In the genomic region with DNA sequence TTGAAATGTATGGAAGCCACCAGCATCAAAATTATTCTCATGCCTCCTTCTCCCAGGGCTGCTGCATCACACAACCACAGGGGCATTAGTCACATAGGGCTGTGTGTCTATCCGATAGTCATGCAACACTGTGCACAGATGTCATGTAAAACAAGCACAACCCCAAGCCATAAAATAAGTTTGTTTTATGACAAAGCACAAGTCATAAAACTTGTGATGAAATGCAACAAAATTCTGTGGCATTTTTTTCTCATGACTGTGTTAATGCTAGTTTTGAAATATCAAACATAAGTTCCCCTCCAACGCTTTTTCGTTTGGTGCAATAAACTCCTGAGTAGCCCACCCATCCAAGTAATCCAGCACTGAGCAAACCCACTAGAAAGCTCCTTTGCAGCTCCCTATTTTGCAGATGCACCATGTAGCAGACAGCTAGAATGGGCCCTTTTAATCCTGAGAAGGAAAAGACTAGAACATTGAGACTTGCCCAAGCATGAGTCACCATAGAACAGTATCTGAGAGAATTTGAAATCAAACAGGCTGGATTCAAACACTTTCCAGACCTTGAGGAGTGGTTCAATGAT, we compare ENCODE assay signal across 1 cellular context.
TF ChIP-seq lines count a peak whose summit lies in the region.

No MANE protein-coding gene starts in this region.

TF ChIP-seq in SK-N-SH, 30 proteins besides CTCF, POLR2A, EP300 and RAD21 (continued from another document):
- TF ChIP-seq IRF3 (IDR thresholded peaks at IDR 0.05; ENCODE audit: low read depth, low read length) (no peak), TAF1 (IDR thresholded peaks at IDR 0.05; ENCODE audit: borderline replicate concordance, low read depth, low read length) (no peak), SIN3A (IDR thresholded peaks at IDR 0.05; ENCODE audit: borderline replicate concordance, low read depth, low read length) (no peak), USF2 (IDR thresholded peaks at IDR 0.05; ENCODE audit: borderline replicate concordance, low read depth, low read length) (no peak), JUND (IDR thresholded peaks at IDR 0.05) (peak; percentile 62), RCOR1 (IDR thresholded peaks at IDR 0.05; ENCODE audit: low read length) (no peak), RFX5 (IDR thresholded peaks at IDR 0.05; ENCODE audit: low read length) (no peak), TCF12 (IDR thresholded peaks at IDR 0.05) (peak; percentile 77), MEF2A (IDR thresholded peaks at IDR 0.05; ENCODE audit: borderline replicate concordance, low read depth) (no peak)
